In the genomic region with DNA sequence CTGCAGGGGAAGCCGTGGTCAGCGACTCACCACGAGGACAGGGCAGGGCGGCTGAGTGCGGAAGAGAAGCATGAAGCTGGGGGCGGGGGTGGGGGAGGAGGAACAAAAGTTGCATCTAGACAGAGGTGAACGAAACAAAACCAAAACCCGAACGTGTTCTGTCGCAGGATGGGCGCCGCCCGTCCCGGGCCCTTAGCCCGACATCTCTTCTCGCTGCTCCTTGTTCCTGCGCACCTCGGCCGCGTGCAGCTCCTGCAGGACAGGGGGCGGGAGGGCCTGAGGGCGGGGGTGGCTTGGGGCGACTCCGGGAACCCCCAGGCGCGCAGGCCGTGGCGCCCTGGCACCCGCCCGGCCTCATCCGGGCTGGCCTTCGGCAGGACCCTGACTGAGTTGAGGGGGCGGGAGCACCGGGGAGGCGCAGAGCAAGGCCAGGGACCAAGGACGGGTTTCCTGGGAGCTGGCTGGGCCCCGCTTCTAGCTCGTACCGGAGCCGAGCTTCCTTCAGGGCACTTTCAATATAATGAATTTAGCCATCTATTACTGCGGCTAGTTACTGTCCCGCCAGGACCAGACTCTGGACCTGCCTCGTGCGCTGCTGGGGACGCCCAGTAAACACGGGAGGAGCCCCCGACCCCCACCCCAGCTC, we compare ENCODE assay signal across 8 cellular contexts. TPM values are rescaled to one million over a fixed set of nuclear protein-coding genes. Genes with fewer than 3 reads are reported as not detected.
DNase-seq lines count a peak whose midpoint lies in the region; ATAC-seq and TF ChIP-seq lines count a peak whose summit lies in the region.

No MANE protein-coding gene starts in this region.

- no peaks in the 10 kb centered on the region for H3K9me3 ChIP-seq in left ventricle myocardium inferior (replicated peaks)
- H3K9me3 ChIP-seq in spleen, result no peaks in the 10 kb centered on the region

- no peak for TF ChIP-seq CTCF in left ventricle myocardium inferior (IDR thresholded peaks at IDR 0.05; ENCODE audit: borderline replicate concordance)
- TF ChIP-seq CTCF in spleen (IDR thresholded peaks at IDR 0.05 in 8 of 11, conservative IDR thresholded peaks at IDR 0.05 in 3 of 11), result no peak

- peaks cover 33% of the 10 kb centered on the region for H3K4me1 Mint-ChIP-seq in activated T-cell treated with anti-CD3 and anti-CD28 coated beads, Interleukin-2, amount 50 U/mL, for 4 hours (ENCODE audit: low read depth)

- 1 to 27% (median 6%) methylated on average over 28 to 42 of the region's 47 CpGs for WGBS in spleen, 5 donors

- H3K27me3 Mint-ChIP-seq in activated T-cell treated with anti-CD3 and anti-CD28 coated beads, Interleukin-2, amount 50 U/mL, for 4 hours (ENCODE audit: low read depth), result no peaks in the 10 kb centered on the region

- no peaks in the 10 kb centered on the region for H3K36me3 Mint-ChIP-seq in activated T-cell treated with anti-CD3 and anti-CD28 coated beads, Interleukin-2, amount 50 U/mL, for 4 hours (ENCODE audit: insufficient read depth)

- H3K4me1 ChIP-seq in left ventricle myocardium inferior, result peaks cover 33% of the 10 kb centered on the region
- H3K4me1 ChIP-seq in spleen, result peaks cover 26 to 64% (median 52%) of the 10 kb centered on the region in 6 donors

- no peaks in the 10 kb centered on the region for H3K36me3 ChIP-seq in left ventricle myocardium inferior
- peaks cover 0 to 13% (median 0%) of the 10 kb centered on the region in 6 donors for H3K36me3 ChIP-seq in spleen

- H3K27ac ChIP-seq in left ventricle myocardium inferior (replicated peaks) (peak overlapping the region; percentile 97), spleen (peak overlapping the region; percentile 93 to 100 (median 99))

- ATAC-seq in GM18511 (IDR thresholded peaks at IDR 0.05; ENCODE audit: unreplicated experiment) (peak; percentile 37), HG03520 (IDR thresholded peaks at IDR 0.05; ENCODE audit: unreplicated experiment) (peak; percentile 13), GM21786 (IDR thresholded peaks at IDR 0.05; ENCODE audit: unreplicated experiment) (no peak)
- peak; percentile 48 to 51 for ATAC-seq in activated T-cell treated with anti-CD3 and anti-CD28 coated beads, Interleukin-2, amount 50 U/mL, for 4 hours

- H3K4me3 Mint-ChIP-seq in activated T-cell treated with anti-CD3 and anti-CD28 coated beads, Interleukin-2, amount 50 U/mL, for 4 hours, result peak overlapping the region; percentile 73

- no peaks in the 10 kb centered on the region for H3K9me3 Mint-ChIP-seq in activated T-cell treated with anti-CD3 and anti-CD28 coated beads, Interleukin-2, amount 50 U/mL, for 4 hours

- H3K4me3 ChIP-seq in left ventricle myocardium inferior (peak overlapping the region; percentile 74), spleen (peak overlapping the region; percentile 56 to 87 (median 66))

- peak; percentile 45 for DNase-seq in activated T-cell treated with anti-CD3 and anti-CD28 coated beads, Interleukin-2, amount 50 U/mL, for 4 hours
- no peak for DNase-seq in left ventricle myocardium inferior
- DNase-seq in spleen, result peak; percentile 93
- no peak for DNase-seq in NCI-H2029 (lab: John Stamatoyannopoulos, UW)
- no peak for DNase-seq in NCI-H2081 treated with DMSO at 0.1 percent for 48 hours (lab: John Stamatoyannopoulos, UW)

- intact Hi-C loops in left ventricle myocardium inferior (cut with micrococcal nuclease), result no loop called here
- intact Hi-C loops in spleen (cut with DNase I; ENCODE audit: low total_unique reads), result no loop called here

- TF ChIP-seq POLR2A in spleen (IDR thresholded peaks at IDR 0.05), result peak in 1 of 3 donors; percentile 34

- no peaks in the 10 kb centered on the region for H3K27me3 ChIP-seq in left ventricle myocardium inferior (ENCODE audit: low read depth)
- H3K27me3 ChIP-seq in spleen (replicated peaks in 1 of 7), result no peaks in the 10 kb centered on the region

RNA-seq across cellular contexts. Expression of a gene that starts 12.0 kb away (rescaled TPM):
- 10 to 100 TPM; 11.4 to 16.2 (median 12.4) TPM for total RNA-seq in activated T-cell treated with anti-CD3 and anti-CD28 coated beads, Interleukin-2, amount 50 U/mL, for 4 hours
- total RNA-seq in left ventricle myocardium inferior, result 4.6 TPM
- total RNA-seq in spleen, result 10 to 100 TPM; 16.1 to 57.0 (median 44.0) TPM
- polyA plus RNA-seq in spleen, result 10 to 100 TPM; 21.2 to 38.9 (median 24.6) TPM

RNA-seq across cellular contexts. Expression of a gene that starts 14.4 kb away (rescaled TPM):
- 10 to 100 TPM; 14.6 to 16.1 (median 15.1) TPM for total RNA-seq in activated T-cell treated with anti-CD3 and anti-CD28 coated beads, Interleukin-2, amount 50 U/mL, for 4 hours
- total RNA-seq in left ventricle myocardium inferior (5.3 TPM), spleen (10 to 100 TPM; 11.1 to 15.0 (median 13.9) TPM)
- 10 to 100 TPM in 2 of 3 donors, 1 to 10 TPM in 1; 8.6 to 12.9 (median 10.4) TPM for polyA plus RNA-seq in spleen

RNA-seq across cellular contexts. Expression of a gene that starts 16.8 kb away (rescaled TPM):
- 10 to 100 TPM; 50.6 to 67.7 (median 62.3) TPM for total RNA-seq in activated T-cell treated with anti-CD3 and anti-CD28 coated beads, Interleukin-2, amount 50 U/mL, for 4 hours
- 9.6 TPM for total RNA-seq in left ventricle myocardium inferior
- total RNA-seq in spleen, result 10 to 100 TPM; 36.4 to 49.8 (median 43.2) TPM
- polyA plus RNA-seq in spleen, result 10 to 100 TPM in 2 of 3 donors, 1 to 10 TPM in 1; 7.3 to 23.1 (median 19.1) TPM

RNA-seq across cellular contexts. Expression of a gene that starts 55.2 kb away (rescaled TPM):
- under 1 TPM in 1 of 3 donors, not detected in 2; 0.47 TPM for total RNA-seq in activated T-cell treated with anti-CD3 and anti-CD28 coated beads, Interleukin-2, amount 50 U/mL, for 4 hours
- total RNA-seq in left ventricle myocardium inferior (0.27 TPM), spleen (100 to 1,000 TPM in 1 of 7 donors, 10 to 100 TPM in 5, 1 to 10 TPM in 1; 8.9 to 104 (median 41.0) TPM)
- 10 to 100 TPM; 12.3 to 28.1 (median 23.8) TPM for polyA plus RNA-seq in spleen

Comparison
In these comparisons a context has a peak if more than half of its experiments do, and no peak if none do; other contexts are left out.
1. DNase-seq: peak in activated T-cell treated with anti-CD3 and anti-CD28 coated beads, Interleukin-2, amount 50 U/mL, for 4 hours (single experiment) and spleen (single experiment); none in left ventricle myocardium inferior (single experiment), NCI-H2029 (single experiment) and NCI-H2081 treated with DMSO at 0.1 percent for 48 hours (single experiment).